13 cellular contexts compared by ENCODE assay signal in genomic region chr6:93496548-93496947, GRCh38.
"Had no signal": no experiment of that assay in that cellular context is flagged by ENCODE, and none has a peak within 500 bp of the region (broad histone marks: within the 10 kb centered on the region; RNA-seq: fewer than 3 reads in every experiment).

No MANE protein-coding gene starts in this region.

- H3K27ac ChIP-seq: foreskin keratinocyte had no signal

- H3K27me3 Mint-ChIP-seq: activated CD4-positive, alpha-beta T cell treated with anti-CD3 and anti-CD28 coated beads, Interleukin-2, amount 10 ng/mL, durations not matched to agents 7 days and 5 days; activated naive CD8-positive, alpha-beta T cell treated with anti-CD3 and anti-CD28 coated beads, Interleukin-2, amount 10 ng/mL, durations not matched to agents 7 days and 5 days; brain; natural killer cell treated with Interleukin-12 subunit alpha and Interleukin-12 subunit beta and Interleukin-15 and Interleukin-18, amount 100 ng/mL, for 72 hours; stimulated activated memory B cell treated with anti-CD40 and anti-IgM and Interleukin-4, amounts not matched to agents 10 μg/mL and 1 μg/mL and 100 μg/mL, for 72 hours had no signal

- H3K36me3 Mint-ChIP-seq: activated naive CD8-positive, alpha-beta T cell treated with anti-CD3 and anti-CD28 coated beads, Interleukin-2, amount 10 ng/mL, durations not matched to agents 7 days and 5 days; brain; immature natural killer cell; natural killer cell treated with Interleukin-12 subunit alpha and Interleukin-12 subunit beta and Interleukin-15 and Interleukin-18, amount 100 ng/mL, for 72 hours; stimulated activated memory B cell treated with anti-CD40 and anti-IgM and Interleukin-4, amounts not matched to agents 10 μg/mL and 1 μg/mL and 100 μg/mL, for 72 hours had no signal

- H3K4me1 ChIP-seq: foreskin keratinocyte had no signal

- H3K4me1 Mint-ChIP-seq: activated CD4-positive, alpha-beta T cell treated with anti-CD3 and anti-CD28 coated beads, Interleukin-2, amount 10 ng/mL, durations not matched to agents 7 days and 5 days; activated naive CD8-positive, alpha-beta T cell treated with anti-CD3 and anti-CD28 coated beads, Interleukin-2, amount 10 ng/mL, durations not matched to agents 7 days and 5 days; brain; immature natural killer cell; stimulated activated memory B cell treated with anti-CD40 and anti-IgM and Interleukin-4, amounts not matched to agents 10 μg/mL and 1 μg/mL and 100 μg/mL, for 72 hours had no signal

- H3K27me3 ChIP-seq: foreskin keratinocyte had no signal

- H3K4me3 Mint-ChIP-seq: activated CD4-positive, alpha-beta T cell treated with anti-CD3 and anti-CD28 coated beads, Interleukin-2, amount 10 ng/mL, durations not matched to agents 7 days and 5 days; activated naive CD8-positive, alpha-beta T cell treated with anti-CD3 and anti-CD28 coated beads, Interleukin-2, amount 10 ng/mL, durations not matched to agents 7 days and 5 days; brain; immature natural killer cell; natural killer cell treated with Interleukin-12 subunit alpha and Interleukin-12 subunit beta and Interleukin-15 and Interleukin-18, amount 100 ng/mL, for 72 hours; stimulated activated memory B cell treated with anti-CD40 and anti-IgM and Interleukin-4, amounts not matched to agents 10 μg/mL and 1 μg/mL and 100 μg/mL, for 72 hours had no signal

- ATAC-seq: foreskin keratinocyte; natural killer cell treated with Interleukin-12 subunit alpha and Interleukin-12 subunit beta and Interleukin-15 and Interleukin-18, amount 100 ng/mL, for 72 hours; stimulated activated memory B cell treated with anti-CD40 and anti-IgM and Interleukin-4, amounts not matched to agents 10 μg/mL and 1 μg/mL and 100 μg/mL, for 72 hours had no signal

- DNase-seq: activated CD4-positive, alpha-beta T cell treated with anti-CD3 and anti-CD28 coated beads, Interleukin-2, amount 10 ng/mL, durations not matched to agents 7 days and 5 days; activated CD4-positive, CD25-positive, alpha-beta regulatory T cell; activated CD8-positive, alpha-beta memory T cell treated with anti-CD3 and anti-CD28 coated beads, Interleukin-2, amount 50 U/mL, for 48 hours; activated gamma-delta T cell treated with Interleukin-2 at 50 U/mL for 16 hours; activated naive CD8-positive, alpha-beta T cell treated with anti-CD3 and anti-CD28 coated beads, Interleukin-2, amount 10 ng/mL, durations not matched to agents 7 days and 5 days; effector memory CD4-positive, alpha-beta T cell; foreskin keratinocyte; immature natural killer cell; occipital lobe; stimulated activated CD4-positive, alpha-beta T cell treated with anti-CD3 and anti-CD28 coated beads, Interleukin-2, amount 100 ng/mL, for 48 hours had no signal

- H3K27ac Mint-ChIP-seq: activated CD4-positive, alpha-beta T cell treated with anti-CD3 and anti-CD28 coated beads, Interleukin-2, amount 10 ng/mL, durations not matched to agents 7 days and 5 days; activated naive CD8-positive, alpha-beta T cell treated with anti-CD3 and anti-CD28 coated beads, Interleukin-2, amount 10 ng/mL, durations not matched to agents 7 days and 5 days; brain; immature natural killer cell; natural killer cell treated with Interleukin-12 subunit alpha and Interleukin-12 subunit beta and Interleukin-15 and Interleukin-18, amount 100 ng/mL, for 72 hours; stimulated activated memory B cell treated with anti-CD40 and anti-IgM and Interleukin-4, amounts not matched to agents 10 μg/mL and 1 μg/mL and 100 μg/mL, for 72 hours had no signal

- H3K9me3 Mint-ChIP-seq: natural killer cell treated with Interleukin-12 subunit alpha and Interleukin-12 subunit beta and Interleukin-15 and Interleukin-18, amount 100 ng/mL, for 72 hours; stimulated activated memory B cell treated with anti-CD40 and anti-IgM and Interleukin-4, amounts not matched to agents 10 μg/mL and 1 μg/mL and 100 μg/mL, for 72 hours had no signal
